ENCODE assay signal across 24 cellular contexts in genomic region chr2:170113168-170113567, GRCh38.
DNase-seq lines count a peak whose midpoint lies in the region; ATAC-seq and TF ChIP-seq lines count a peak whose summit lies in the region.
"Had no signal": no experiment of that assay in that cellular context is flagged by ENCODE, and none has a peak within 500 bp of the region (broad histone marks: within the 10 kb centered on the region; RNA-seq: fewer than 3 reads in every experiment).

No MANE protein-coding gene starts in this region.

- H3K4me3 ChIP-seq in SJCRH30 (peak overlapping the region; percentile 19; the same call in 1 of the 2 replicates), thyroid gland (replicated peaks in 1 of 3) (no peak overlapping the region)
- H3K4me3 ChIP-seq: adrenal gland, BLaER1, prostate gland, stomach, tibial artery had no signal

- intact Hi-C loops in thyroid gland (cut with DNase I) (no loop called here), sciatic nerve (cut with DNase I) (no loop called here)

- H3K27ac ChIP-seq in SJCRH30 (peak overlapping the region; percentile 61), thyroid gland (peak overlapping the region in 1 of 3 donors; percentile 17)
- H3K27ac ChIP-seq: adrenal gland, BLaER1, KMS-11, prostate gland, stomach, tibial artery had no signal

- H3K4me1 ChIP-seq in SJCRH30, result peaks cover 15% of the 10 kb centered on the region
- H3K4me1 ChIP-seq in thyroid gland, result peaks cover 7 to 14% of the 10 kb centered on the region in 2 donors
- H3K4me1 ChIP-seq: adrenal gland, BLaER1, Caco-2, prostate gland, stomach, tibial artery had no signal

- no peak for TF ChIP-seq CTCF in thyroid gland (IDR thresholded peaks at IDR 0.05)

- H3K9me3 ChIP-seq in SJCRH30 (replicated peaks) (no peaks in the 10 kb centered on the region), thyroid gland (no peaks in the 10 kb centered on the region)
- H3K9me3 ChIP-seq: adrenal gland, prostate gland, tibial artery had no signal

- H3K36me3 ChIP-seq in SJCRH30, result no peaks in the 10 kb centered on the region
- no peaks in the 10 kb centered on the region for H3K36me3 ChIP-seq in thyroid gland
- H3K36me3 ChIP-seq: adrenal gland, BLaER1, prostate gland, stomach, tibial artery had no signal

- DNase-seq in NCI-H345 (lab: John Stamatoyannopoulos, UW) (peak; percentile 42), NCI-H345 treated with DMSO at 0.1 percent for 48 hours (lab: John Stamatoyannopoulos, UW; ENCODE audit: unreplicated experiment) (no peak), NCI-H2029 treated with DMSO at 0.1 percent for 48 hours (lab: John Stamatoyannopoulos, UW) (peak; percentile 23), SJCRH30 (peak; percentile 86 to 88), thyroid gland (peak; percentile 68 to 75), UCSD-AML1 (lab: John Stamatoyannopoulos, UW; ENCODE audit: unreplicated experiment) (no peak), sciatic nerve (ENCODE audit: low spot score) (no peak)
- DNase-seq: activated CD4-positive, alpha-beta memory T cell treated with anti-CD3 and anti-CD28 coated beads for 36 hours; activated CD8-positive, alpha-beta memory T cell treated with anti-CD3 and anti-CD28 coated beads, Interleukin-2, amount 50 U/mL, for 4 hours; activated naive CD4-positive, alpha-beta T cell treated with anti-CD3 and anti-CD28 coated beads for 36 hours; adrenal gland; Caco-2; cerebellar nuclear complex; HCEC 1CT; left ventricle myocardium superior; naive B cell; NCI-H187 treated with DMSO at 0.1 percent for 48 hours; NCI-H446 treated with DMSO at 0.1 percent for 48 hours; stomach; T-helper 1 cell; tibial artery had no signal

- WGBS in thyroid gland, 2 donors, result 52 to 67% methylated on average over 4 of the region's 4 CpGs

- H3K27me3 ChIP-seq in SJCRH30, result no peaks in the 10 kb centered on the region
- no peaks in the 10 kb centered on the region for H3K27me3 ChIP-seq in thyroid gland
- H3K27me3 ChIP-seq: adrenal gland, BLaER1, stomach, tibial artery had no signal

- ATAC-seq in sciatic nerve, result no peak
- ATAC-seq: left ventricle myocardium superior had no signal

- TF ChIP-seq POLR2A in thyroid gland (IDR thresholded peaks at IDR 0.05), result no peak

Comparison
In these comparisons a context has a peak if more than half of its experiments do, and no peak if none do; other contexts are left out.
1. DNase-seq: peak in NCI-H345 (single experiment), NCI-H2029 treated with DMSO at 0.1 percent for 48 hours (single experiment), SJCRH30 (2 of 2) and thyroid gland (2 of 2); none in NCI-H345 treated with DMSO at 0.1 percent for 48 hours (single experiment), UCSD-AML1 (single experiment) and sciatic nerve (single experiment).